ENCODE assay signal across 2 cellular contexts in genomic region chr18:5601188-5601624, GRCh38.
TF ChIP-seq lines count a peak whose summit lies in the region.

No MANE protein-coding gene starts in this region.

TF ChIP-seq in HEK293T, 16 proteins besides CTCF, POLR2A, EP300 and RAD21:
- no peak for TF ChIP-seq FOXK2 (IDR thresholded peaks at IDR 0.05)
- no peak for TF ChIP-seq NFRKB (IDR thresholded peaks at IDR 0.05)
- no peak for TF ChIP-seq ARNT (IDR thresholded peaks at IDR 0.05)
- no peak for TF ChIP-seq LEF1 (IDR thresholded peaks at IDR 0.05; ENCODE audit: borderline replicate concordance)
- peak; percentile 33; the same call in 1 of the 2 replicates for TF ChIP-seq PKNOX1 (IDR thresholded peaks at IDR 0.05)
- no peak for TF ChIP-seq L3MBTL2 (conservative IDR thresholded peaks at IDR 0.05)
- TF ChIP-seq FOXA1 (IDR thresholded peaks at IDR 0.05), result no peak
- no peak for TF ChIP-seq BHLHE40 (IDR thresholded peaks at IDR 0.05; ENCODE audit: borderline replicate concordance)

TF ChIP-seq in HepG2, 621 proteins besides CTCF, POLR2A, EP300 and RAD21:
- TF ChIP-seq NR1H2 (CRISPR knock-in tag; IDR thresholded peaks at IDR 0.05; ENCODE audit: borderline replicate concordance, low read depth) (no peak), HNF4A (CRISPR knock-in tag; IDR thresholded peaks at IDR 0.05) (peak; percentile 60)
